Comparison of ENCODE assay signal across 8 cellular contexts in genomic region chr7:47371733-47372368, GRCh38.
A peak's percentile ranks its signal among the peaks of the same experiment; 100 is the strongest.
DNase-seq lines count a peak whose midpoint lies in the region; ATAC-seq, FAIRE-seq and TF ChIP-seq lines count a peak whose summit lies in the region.

No MANE protein-coding gene starts in this region.

- no peak overlapping the region for H3K27ac Mint-ChIP-seq in T-helper 2 cell treated with Interferon-gamma antibody and Interleukin-4, amounts not matched to agents 5 μg/mL and 100 μg/mL, for 36 hours

- in situ Hi-C loops in astrocyte of the cerebellum (cut with HindIII; ENCODE audit: low sequenced_read_pairs), result no loop called here

- ATAC-seq in GM18867 (IDR thresholded peaks at IDR 0.05; ENCODE audit: unreplicated experiment), result no peak

- H3K36me3 Mint-ChIP-seq in T-helper 2 cell treated with Interferon-gamma antibody and Interleukin-4, amounts not matched to agents 5 μg/mL and 100 μg/mL, for 36 hours (ENCODE audit: low read depth), result no peaks in the 10 kb centered on the region

- peak; percentile 97 for FAIRE-seq in islet of Langerhans (lab: Jason Lieb, UNC)

- H3K4me1 Mint-ChIP-seq in T-helper 2 cell treated with Interferon-gamma antibody and Interleukin-4, amounts not matched to agents 5 μg/mL and 100 μg/mL, for 36 hours (ENCODE audit: low read depth), result no peaks in the 10 kb centered on the region

- DNase-seq in DMS 273 (lab: John Stamatoyannopoulos, UW; ENCODE audit: unreplicated experiment), result peak; percentile 83
- no peak for DNase-seq in DMS 273 treated with DMSO at 0.1 percent for 48 hours (lab: John Stamatoyannopoulos, UW)
- DNase-seq in astrocyte of the cerebellum (ENCODE audit: low read depth), result peak; percentile 24
- DNase-seq in ureter (ENCODE audit: low spot score), result peak; percentile 67
- no peak for DNase-seq in NCI-H1930 (lab: John Stamatoyannopoulos, UW)
- DNase-seq in T-helper 2 cell treated with Interferon-gamma antibody and Interleukin-4, amounts not matched to agents 5 μg/mL and 100 μg/mL, for 36 hours (ENCODE audit: low spot score), result no peak

- TF ChIP-seq CTCF in astrocyte of the cerebellum (IDR thresholded peaks at IDR 0.05; ENCODE audit: low read depth, low read length, missing control alignments), result no peak

- no peaks in the 10 kb centered on the region for H3K27me3 Mint-ChIP-seq in T-helper 2 cell treated with Interferon-gamma antibody and Interleukin-4, amounts not matched to agents 5 μg/mL and 100 μg/mL, for 36 hours (ENCODE audit: low read depth)

- no peak overlapping the region for H3K4me3 Mint-ChIP-seq in T-helper 2 cell treated with Interferon-gamma antibody and Interleukin-4, amounts not matched to agents 5 μg/mL and 100 μg/mL, for 36 hours

- H3K4me3 ChIP-seq in astrocyte of the cerebellum (ENCODE audit: low read depth, low read length), result no peak overlapping the region

- no peaks in the 10 kb centered on the region for H3K9me3 Mint-ChIP-seq in T-helper 2 cell treated with Interferon-gamma antibody and Interleukin-4, amounts not matched to agents 5 μg/mL and 100 μg/mL, for 36 hours

Comparison
In these comparisons a context has a peak if more than half of its experiments do, and no peak if none do; other contexts are left out.
1. DNase-seq: peak in DMS 273 (single experiment), astrocyte of the cerebellum (single experiment) and ureter (single experiment); none in DMS 273 treated with DMSO at 0.1 percent for 48 hours (single experiment), NCI-H1930 (0 of 2) and T-helper 2 cell treated with Interferon-gamma antibody and Interleukin-4, amounts not matched to agents 5 μg/mL and 100 μg/mL, for 36 hours (single experiment).